In genomic region chr9:95835398-95835797, GRCh38 we compare ENCODE assay signal across 26 cellular contexts. TPM values are rescaled to one million over a fixed set of nuclear protein-coding genes. Genes with fewer than 3 reads are reported as not detected.
DNase-seq lines count a peak whose midpoint lies in the region; ATAC-seq, FAIRE-seq and TF ChIP-seq lines count a peak whose summit lies in the region.
"Had no signal": no experiment of that assay in that cellular context is flagged by ENCODE, and none has a peak within 500 bp of the region (broad histone marks: within the 10 kb centered on the region; RNA-seq: fewer than 3 reads in every experiment).

No MANE protein-coding gene starts in this region.

- H3K36me3 Mint-ChIP-seq in astrocyte (ENCODE audit: low read depth, unreplicated experiment), result no peaks in the 10 kb centered on the region
- H3K36me3 Mint-ChIP-seq in mesothelial cell of epicardium, result no peaks in the 10 kb centered on the region
- H3K36me3 Mint-ChIP-seq: CD14-positive monocyte had no signal

- peak; percentile 6 for DNase-seq in Karpas-422
- DNase-seq in astrocyte (ENCODE audit: low read depth), result no peak
- no peak for DNase-seq in mesothelial cell of epicardium (ENCODE audit: low spot score in 2 of 2, unreplicated experiment in 2 of 2)
- no peak for DNase-seq in sigmoid colon
- DNase-seq: 8988T; ACHN; AML-193; BE2C; CD4-positive, alpha-beta T cell; CD8-positive, alpha-beta memory T cell; DMS 273 treated with DMSO at 0.1 percent for 48 hours; DMS79; GDM1; GOT3 had no signal

- H3K9ac ChIP-seq in Karpas-422 (ENCODE audit: low read length) (no peak overlapping the region), astrocyte (ENCODE audit: low read length) (no peak overlapping the region)
- H3K9ac ChIP-seq: BLaER1 treated with 17β-estradiol and CSF1 and Interleukin-3, amounts not matched to agents 10 nM and 100 nM had no signal

- TF ChIP-seq POLR2A in sigmoid colon (IDR thresholded peaks at IDR 0.05), result no peak

- 69 to 83% methylated on average over 2 of the region's 2 CpGs for WGBS in sigmoid colon, 2 donors

- H3K36me3 ChIP-seq in Karpas-422 (ENCODE audit: insufficient read depth, low read length), result no peaks in the 10 kb centered on the region
- no peaks in the 10 kb centered on the region for H3K36me3 ChIP-seq in astrocyte (ENCODE audit: insufficient read depth, low read length)
- no peaks in the 10 kb centered on the region for H3K36me3 ChIP-seq in sigmoid colon
- H3K36me3 ChIP-seq: BE2C; BLaER1 treated with 17β-estradiol and CSF1 and Interleukin-3, amounts not matched to agents 10 nM and 100 nM; HAP-1 had no signal

- TF ChIP-seq CTCF in astrocyte (IDR thresholded peaks at IDR 0.05; ENCODE audit: insufficient read depth, low read depth, low read length) (no peak), mesothelial cell of epicardium (IDR thresholded peaks at IDR 0.05; ENCODE audit: unreplicated experiment) (no peak), sigmoid colon (IDR thresholded peaks at IDR 0.05) (no peak)

- H3K9me3 Mint-ChIP-seq in astrocyte (ENCODE audit: unreplicated experiment), result no peaks in the 10 kb centered on the region
- H3K9me3 Mint-ChIP-seq in mesothelial cell of epicardium, result no peaks in the 10 kb centered on the region
- H3K9me3 Mint-ChIP-seq: CD4-positive, alpha-beta T cell; CD8-positive, alpha-beta memory T cell; HFFc6 had no signal

- no peak overlapping the region for H3K4me3 Mint-ChIP-seq in astrocyte (ENCODE audit: unreplicated experiment)
- no peak overlapping the region for H3K4me3 Mint-ChIP-seq in mesothelial cell of epicardium
- H3K4me3 Mint-ChIP-seq: CD14-positive monocyte; CD4-positive, alpha-beta T cell; CD8-positive, alpha-beta memory T cell; HFFc6 had no signal

- H3K4me1 Mint-ChIP-seq in astrocyte (ENCODE audit: low read depth, unreplicated experiment) (peaks cover 25% of the 10 kb centered on the region), mesothelial cell of epicardium (peaks cover 30% of the 10 kb centered on the region)
- H3K4me1 Mint-ChIP-seq: CD14-positive monocyte had no signal

- ATAC-seq in GM21737 (IDR thresholded peaks at IDR 0.05; ENCODE audit: unreplicated experiment) (no peak), HG03108 (IDR thresholded peaks at IDR 0.05; ENCODE audit: unreplicated experiment) (no peak), GM21515 (IDR thresholded peaks at IDR 0.05; ENCODE audit: unreplicated experiment) (no peak), HG03095 (IDR thresholded peaks at IDR 0.05; ENCODE audit: unreplicated experiment) (no peak)
- ATAC-seq: A549, GM12878 had no signal

- H3K27me3 ChIP-seq in Karpas-422 (ENCODE audit: low read length) (no peaks in the 10 kb centered on the region), astrocyte (ENCODE audit: insufficient read depth, low read length) (peaks cover 5% of the 10 kb centered on the region), sigmoid colon (no peaks in the 10 kb centered on the region)
- H3K27me3 ChIP-seq: BE2C; BLaER1 treated with 17β-estradiol and CSF1 and Interleukin-3, amounts not matched to agents 10 nM and 100 nM had no signal

- no peak for FAIRE-seq in astrocyte (lab: Jason Lieb, UNC)
- FAIRE-seq: A549, D721Med, GM12878, GM19239 had no signal

- intact Hi-C loops in sigmoid colon (cut with DNase I), result no loop called here

- H3K27me3 Mint-ChIP-seq in astrocyte (ENCODE audit: low read depth, unreplicated experiment) (peaks cover 9% of the 10 kb centered on the region), mesothelial cell of epicardium (ENCODE audit: low read depth) (no peaks in the 10 kb centered on the region)
- H3K27me3 Mint-ChIP-seq: CD4-positive, alpha-beta T cell; CD8-positive, alpha-beta memory T cell had no signal

- H3K4me1 ChIP-seq in Karpas-422 (ENCODE audit: low read length) (no peaks in the 10 kb centered on the region), astrocyte (ENCODE audit: insufficient read depth, low read length) (no peaks in the 10 kb centered on the region), sigmoid colon (peaks cover 0 to 64% (median 50%) of the 10 kb centered on the region in 4 donors)
- H3K4me1 ChIP-seq: A549; BLaER1 treated with 17β-estradiol and CSF1 and Interleukin-3, amounts not matched to agents 10 nM and 100 nM; HAP-1 had no signal

- H3K27ac ChIP-seq in Karpas-422 (ENCODE audit: low read length) (no peak overlapping the region), astrocyte (ENCODE audit: low read depth, low read length) (no peak overlapping the region), sigmoid colon (peak overlapping the region in 3 of 4 donors; percentile 35 to 75 (median 66))
- H3K27ac ChIP-seq: A549; BLaER1 treated with 17β-estradiol and CSF1 and Interleukin-3, amounts not matched to agents 10 nM and 100 nM had no signal

- H3K9me3 ChIP-seq in Karpas-422 (ENCODE audit: low read length) (no peaks in the 10 kb centered on the region), astrocyte (ENCODE audit: insufficient read depth, low read depth, low read length) (no peaks in the 10 kb centered on the region), sigmoid colon (no peaks in the 10 kb centered on the region)
- H3K9me3 ChIP-seq: A549, BE2C, HAP-1 had no signal

- H4K20me1 ChIP-seq in Karpas-422 (ENCODE audit: insufficient read depth, low read depth, low read length) (no peaks in the 10 kb centered on the region), astrocyte (ENCODE audit: insufficient read depth, low read length) (no peaks in the 10 kb centered on the region)
- H4K20me1 ChIP-seq: BLaER1 treated with 17β-estradiol and CSF1 and Interleukin-3, amounts not matched to agents 10 nM and 100 nM had no signal

- H3K27ac Mint-ChIP-seq in astrocyte (ENCODE audit: unreplicated experiment) (peak overlapping the region; percentile 34), mesothelial cell of epicardium (peak overlapping the region; percentile 36)
- H3K27ac Mint-ChIP-seq: CD14-positive monocyte; CD4-positive, alpha-beta T cell; CD8-positive, alpha-beta memory T cell; HFFc6 had no signal

- H3K79me2 ChIP-seq in Karpas-422 (ENCODE audit: low read length) (no peaks in the 10 kb centered on the region), astrocyte (ENCODE audit: insufficient read depth, low read length) (no peaks in the 10 kb centered on the region)

- H2AFZ ChIP-seq in Karpas-422 (ENCODE audit: low read length), result no peak overlapping the region
- H2AFZ ChIP-seq in astrocyte (ENCODE audit: low read depth, low read length), result no peak overlapping the region

- H3K4me2 ChIP-seq in Karpas-422 (ENCODE audit: low read depth, low read length, poor library complexity, severe bottlenecking) (no peak overlapping the region), astrocyte (ENCODE audit: low read length) (no peak overlapping the region)
- H3K4me2 ChIP-seq: A549; BLaER1 treated with 17β-estradiol and CSF1 and Interleukin-3, amounts not matched to agents 10 nM and 100 nM had no signal

- no peaks in the 10 kb centered on the region for H3K9me2 ChIP-seq in Karpas-422 (replicated peaks; ENCODE audit: insufficient read depth, low read length)

- TF ChIP-seq EP300 in sigmoid colon (IDR thresholded peaks at IDR 0.05), result no peak

- H3K4me3 ChIP-seq in Karpas-422 (ENCODE audit: low read length), result no peak overlapping the region
- no peak overlapping the region for H3K4me3 ChIP-seq in astrocyte (ENCODE audit: insufficient read depth, low read depth, low read length)
- H3K4me3 ChIP-seq in sigmoid colon, result no peak overlapping the region
- H3K4me3 ChIP-seq: A549; BLaER1 treated with 17β-estradiol and CSF1 and Interleukin-3, amounts not matched to agents 10 nM and 100 nM; GM12878; HAP-1 had no signal

RNA-seq across cellular contexts. Expression of gene ERCC6L2, which starts 40.1 kb away (rescaled TPM):
- total RNA-seq in Karpas-422 (2014; rRNA removed; shearing (Covaris generic); ENCODE audit: low replicate concordance), result 51.2 and 54.1 TPM in 2 replicates
- 31.9 and 32.5 TPM in 2 replicates for total RNA-seq in astrocyte
- 58.3 to 63.1 TPM (median 59.3 TPM) in 3 replicates for total RNA-seq in mesothelial cell of epicardium
- total RNA-seq in sigmoid colon, result 100 to 1,000 TPM in 1 of 4 donors, 10 to 100 TPM in 3; 69.2 to 130 (median 73.6) TPM
- polyA plus RNA-seq in sigmoid colon, result 10 to 100 TPM in 1 of 3 donors, 1 to 10 TPM in 2; 4.2 to 12.0 (median 6.7) TPM

Comparison
In these comparisons a context has a peak if more than half of its experiments do, and no peak if none do; other contexts are left out.
1. H3K27ac ChIP-seq: peak in sigmoid colon (3 of 4); none in Karpas-422 (single experiment) and astrocyte (single experiment).